Comparison of ENCODE assay signal across 33 cellular contexts in genomic region chr1:107415241-107415640, GRCh38.
"Had no signal": no experiment of that assay in that cellular context is flagged by ENCODE, and none has a peak within 500 bp of the region (broad histone marks: within the 10 kb centered on the region; RNA-seq: fewer than 3 reads in every experiment).

No MANE protein-coding gene starts in this region.

- H3K36me3 Mint-ChIP-seq: mesothelial cell of epicardium; natural killer cell; neural progenitor cell; stimulated activated naive B cell treated with anti-CD40 and anti-IgM and Interleukin-4, amounts not matched to agents 10 μg/mL and 1 μg/mL and 100 μg/mL, for 72 hours had no signal

- H3K4me3 Mint-ChIP-seq: mesothelial cell of epicardium; naive B cell; natural killer cell; nephron progenitor cell; neural progenitor cell; stimulated activated naive B cell treated with anti-CD40 and anti-IgM and Interleukin-4, amounts not matched to agents 10 μg/mL and 1 μg/mL and 100 μg/mL, for 72 hours had no signal

- H3K27ac Mint-ChIP-seq: mesothelial cell of epicardium; naive B cell; natural killer cell; nephron progenitor cell; neural progenitor cell; stimulated activated naive B cell treated with anti-CD40 and anti-IgM and Interleukin-4, amounts not matched to agents 10 μg/mL and 1 μg/mL and 100 μg/mL, for 72 hours had no signal

- H3K4me1 Mint-ChIP-seq: mesothelial cell of epicardium; natural killer cell; stimulated activated naive B cell treated with anti-CD40 and anti-IgM and Interleukin-4, amounts not matched to agents 10 μg/mL and 1 μg/mL and 100 μg/mL, for 72 hours had no signal

- H3K9ac ChIP-seq: neural progenitor cell had no signal

- H3K4me1 ChIP-seq: heart right ventricle, lower lobe of right lung, neural progenitor cell, pancreas, prostate gland, stomach, testis, thyroid gland, transverse colon, upper lobe of right lung had no signal

- H3K79me2 ChIP-seq: hepatocyte had no signal

- H3K9me3 ChIP-seq: lower lobe of right lung, neutrophil, pancreas, prostate gland, stomach, testis, thyroid gland, transverse colon, upper lobe of right lung had no signal

- H3K4me2 ChIP-seq: hepatocyte, neural progenitor cell had no signal

- H3K4me3 ChIP-seq: heart right ventricle, hepatocyte, lower lobe of right lung, neural progenitor cell, pancreas, prostate gland, skin epidermis, stomach, testis, thyroid gland, transverse colon, upper lobe of right lung had no signal

- H3K27ac ChIP-seq: heart right ventricle, hepatocyte, lower lobe of right lung, neural progenitor cell, neutrophil, pancreas, prostate gland, skin epidermis, stomach, testis, thyroid gland, transverse colon, upper lobe of right lung had no signal

- H3K9me3 Mint-ChIP-seq: mesothelial cell of epicardium; naive B cell; natural killer cell; nephron progenitor cell; neural progenitor cell; stimulated activated naive B cell treated with anti-CD40 and anti-IgM and Interleukin-4, amounts not matched to agents 10 μg/mL and 1 μg/mL and 100 μg/mL, for 72 hours had no signal

- DNase-seq: heart right ventricle; kidney glomerular epithelial cell; left cardiac atrium; left ventricle myocardium superior; lower lobe of right lung; mammary epithelial cell; mesenchymal stem cell; naive B cell; natural killer cell; nephron progenitor cell; pancreas; posterior cingulate gyrus; retina; right cardiac atrium; stimulated activated CD4-positive, alpha-beta T cell treated with anti-CD3 and anti-CD28 coated beads, Interleukin-12 subunit alpha, Interleukin-12 subunit beta, amount 100 ng/mL, for 4 hours; stimulated activated CD4-positive, alpha-beta T cell treated with anti-CD3 and anti-CD28 coated beads, Interleukin-15, amount 100 ng/mL, for 24 hours; stimulated activated CD4-positive, alpha-beta T cell treated with anti-CD3 and anti-CD28 coated beads, Interleukin-2, amount 100 ng/mL, for 24 hours; stimulated activated CD4-positive, alpha-beta T cell treated with anti-CD3 and anti-CD28 coated beads, Interleukin-4, amount 100 ng/mL, for 1 hour; stimulated activated naive B cell treated with anti-CD40 and anti-IgM and Interleukin-4, amounts not matched to agents 10 μg/mL and 1 μg/mL and 100 μg/mL, for 72 hours; stimulated activated naive CD8-positive, alpha-beta T cell treated with anti-CD3 and anti-CD28 coated beads, Interleukin-15, Interleukin-2, amounts not matched to agents 100 U/mL and 50 U/mL, for 24 hours; stomach; testis; thyroid gland; transverse colon; upper lobe of right lung had no signal

- FAIRE-seq: keratinocyte, pancreas, urothelium cell line had no signal

- H3K36me3 ChIP-seq: heart right ventricle, lower lobe of right lung, neural progenitor cell, neutrophil, pancreas, prostate gland, stomach, thyroid gland, transverse colon, upper lobe of right lung had no signal

- H3K27me3 ChIP-seq: heart right ventricle, hepatocyte, neural progenitor cell, pancreas, stomach, testis, thyroid gland, transverse colon, upper lobe of right lung had no signal

- H2AFZ ChIP-seq: hepatocyte, neural progenitor cell had no signal
